Comparison of ENCODE assay signal across 8 cellular contexts in the genomic region with DNA sequence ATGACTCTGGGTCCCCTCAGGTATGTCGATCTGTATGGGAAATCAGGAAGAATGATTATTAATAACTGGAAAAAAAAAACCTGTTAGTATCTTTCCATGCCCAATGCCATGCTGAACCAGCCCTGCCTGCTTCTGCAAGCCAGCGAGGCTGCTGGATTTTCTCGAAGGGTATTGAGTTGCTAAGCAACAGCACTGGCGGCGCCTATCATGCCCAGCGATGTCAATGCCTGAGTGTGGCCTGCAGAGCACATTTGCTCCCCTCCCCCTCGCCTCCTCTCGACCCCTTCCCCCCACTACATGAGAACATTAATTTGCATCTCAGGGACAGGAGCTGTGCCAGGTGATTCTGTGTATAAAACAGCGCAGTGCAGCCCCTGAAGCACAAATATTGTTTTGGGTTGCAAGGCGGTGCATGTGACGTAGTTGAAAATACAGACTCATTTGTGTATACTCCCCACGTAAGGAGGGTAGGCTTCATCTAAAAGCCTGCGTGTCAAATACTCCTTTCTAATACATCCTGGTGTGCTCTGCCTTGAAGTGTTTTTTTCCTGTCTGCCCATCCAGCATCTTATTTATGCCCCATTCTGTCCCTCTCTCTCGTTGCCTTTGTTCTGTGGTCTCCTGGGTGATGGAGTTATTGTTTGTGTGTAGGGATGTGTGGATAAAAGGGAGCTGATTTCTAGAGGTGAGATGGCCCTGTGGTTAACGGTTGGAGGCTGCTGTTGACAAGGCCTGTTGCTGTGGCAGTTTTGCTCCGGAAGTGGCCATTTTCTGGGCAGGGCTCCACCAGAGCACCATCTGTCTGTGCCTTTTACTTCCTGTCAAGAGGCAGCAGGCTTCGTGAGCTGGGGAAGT. TPM values are rescaled to one million over a fixed set of nuclear protein-coding genes. Genes with fewer than 3 reads are reported as not detected.
A peak's percentile ranks its signal among the peaks of the same experiment; 100 is the strongest.
DNase-seq lines count a peak whose midpoint lies in the region; ATAC-seq and TF ChIP-seq lines count a peak whose summit lies in the region.

No MANE protein-coding gene starts in this region.

- peaks cover 16% of the 10 kb centered on the region for H3F3A ChIP-seq in Loucy (ENCODE audit: low read depth)

- no peaks in the 10 kb centered on the region for H4K20me1 ChIP-seq in Loucy (ENCODE audit: insufficient read depth, low read length, poor library complexity, severe bottlenecking)

- no peaks in the 10 kb centered on the region; the same call in 1 of the 2 replicates for H3K9me3 ChIP-seq in Loucy (ENCODE audit: insufficient read depth, low read depth, low read length)
- no peaks in the 10 kb centered on the region for H3K9me3 ChIP-seq in SJCRH30 (replicated peaks)
- no peaks in the 10 kb centered on the region for H3K9me3 ChIP-seq in prostate gland
- no peaks in the 10 kb centered on the region for H3K9me3 ChIP-seq in uterus

- peaks cover 8% of the 10 kb centered on the region; the same call in 1 of the 2 replicates for H3K36me3 ChIP-seq in Loucy (ENCODE audit: insufficient read depth, low read length)
- H3K36me3 ChIP-seq in SJCRH30, result no peaks in the 10 kb centered on the region
- H3K36me3 ChIP-seq in prostate gland, result no peaks in the 10 kb centered on the region
- no peaks in the 10 kb centered on the region for H3K36me3 ChIP-seq in uterus

- H3K27ac ChIP-seq in SJCRH30 (peak overlapping the region; percentile 28), prostate gland (peak overlapping the region; percentile 71 to 80), uterus (peak overlapping the region; percentile 87 to 92)

- peaks cover 59% of the 10 kb centered on the region for H3K4me1 ChIP-seq in Loucy (ENCODE audit: insufficient read depth, low read length, poor library complexity, severe bottlenecking)
- H3K4me1 ChIP-seq in SJCRH30, result peaks cover 11% of the 10 kb centered on the region
- H3K4me1 ChIP-seq in prostate gland (replicated peaks), result peaks cover 5% of the 10 kb centered on the region
- H3K4me1 ChIP-seq in uterus, result peaks cover 0 to 14% of the 10 kb centered on the region in 2 donors

- peak overlapping the region; percentile 98 for H3K9ac ChIP-seq in Loucy (ENCODE audit: low read depth, low read length, poor library complexity, severe bottlenecking)

- no peaks in the 10 kb centered on the region for H3K9me2 ChIP-seq in Loucy (replicated peaks; ENCODE audit: low read depth, low read length)

- H3K4me2 ChIP-seq in Loucy (ENCODE audit: low read depth, low read length, poor library complexity, severe bottlenecking), result peak overlapping the region; percentile 92

- peaks cover 40% of the 10 kb centered on the region for H3K79me2 ChIP-seq in Loucy (ENCODE audit: insufficient read depth, low read length)

- TF ChIP-seq POLR2A in prostate gland (IDR thresholded peaks at IDR 0.05), result no peak
- TF ChIP-seq POLR2A in uterus (IDR thresholded peaks at IDR 0.05), result no peak

- peak overlapping the region; percentile 7; the same call in 1 of the 2 replicates for H2AFZ ChIP-seq in Loucy (ENCODE audit: low read length)

- DNase-seq in DMS53 treated with DMSO at 0.1 percent for 48 hours (lab: John Stamatoyannopoulos, UW; ENCODE audit: unreplicated experiment) (peak; percentile 58), SJCRH30 (peak; percentile 65 to 70), head of caudate nucleus (peak; percentile 54 to 94 (median 82)), prostate gland (ENCODE audit: low spot score) (peak; percentile 71), uterus (peak; percentile 40 to 67)
- peak; percentile 68 for DNase-seq in activated naive CD4-positive, alpha-beta T cell treated with anti-CD3 and anti-CD28 coated beads, Interleukin-2, amount 50 U/mL, for 16 hours

- ATAC-seq in GM21723 (IDR thresholded peaks at IDR 0.05; ENCODE audit: unreplicated experiment), result peak; percentile 44

- no peak for TF ChIP-seq CTCF in Loucy (conservative IDR thresholded peaks at IDR 0.05; ENCODE audit: low read length)
- TF ChIP-seq CTCF in prostate gland (IDR thresholded peaks at IDR 0.05), result no peak
- TF ChIP-seq CTCF in uterus (IDR thresholded peaks at IDR 0.05), result no peak

- H3K27me3 ChIP-seq in Loucy (ENCODE audit: insufficient read depth, low read length, poor library complexity, severe bottlenecking) (no peaks in the 10 kb centered on the region), SJCRH30 (no peaks in the 10 kb centered on the region), prostate gland (replicated peaks; ENCODE audit: insufficient read depth) (no peaks in the 10 kb centered on the region), uterus (no peaks in the 10 kb centered on the region)

- H3K4me3 ChIP-seq in Loucy (ENCODE audit: low read length, poor library complexity, severe bottlenecking) (peak overlapping the region; percentile 75), SJCRH30 (peak overlapping the region; percentile 33), prostate gland (peak overlapping the region in 1 of 2 donors; percentile 12), uterus (peak overlapping the region; percentile 4 to 14)

- intact Hi-C loops in head of caudate nucleus (cut with DNase I), result loop anchor here (10.0 kb wide), 2 partner anchors 126 to 256 kb away; partner anchors contain the start of genes MRPS6 and SLC5A3
- intact Hi-C loops in prostate gland (cut with DNase I), result loop anchor here (5.0 kb wide), 1 partner anchor 254 kb away; no protein-coding TSS in a partner anchor
- intact Hi-C loops in uterus (cut with DNase I; ENCODE audit: low total_unique reads), result loop anchor here (10.0 kb wide), 1 partner anchor 126 kb away; the partner anchor contains the start of genes MRPS6 and SLC5A3

- WGBS in prostate gland, result 32% methylated on average over 17 of the region's 17 CpGs

RNA-seq across cellular contexts. Expression of gene ATP5PO, which starts 32.7 kb away (rescaled TPM):
- total RNA-seq in SJCRH30 (2014; rRNA removed; shearing (Covaris generic)), result 307 and 349 TPM in 2 replicates
- total RNA-seq in prostate gland (100 to 1,000 TPM; 143 to 153 TPM), uterus (100 to 1,000 TPM; 119 to 324 (median 148) TPM)

Comparison
In these comparisons a context has a peak if more than half of its experiments do, and no peak if none do; other contexts are left out.
1. H3K27ac ChIP-seq: peak in every context shown above with its lines; median percentile 90 in uterus; 76 in prostate gland; 28 in SJCRH30.